28 cellular contexts compared by ENCODE assay signal in the genomic region with DNA sequence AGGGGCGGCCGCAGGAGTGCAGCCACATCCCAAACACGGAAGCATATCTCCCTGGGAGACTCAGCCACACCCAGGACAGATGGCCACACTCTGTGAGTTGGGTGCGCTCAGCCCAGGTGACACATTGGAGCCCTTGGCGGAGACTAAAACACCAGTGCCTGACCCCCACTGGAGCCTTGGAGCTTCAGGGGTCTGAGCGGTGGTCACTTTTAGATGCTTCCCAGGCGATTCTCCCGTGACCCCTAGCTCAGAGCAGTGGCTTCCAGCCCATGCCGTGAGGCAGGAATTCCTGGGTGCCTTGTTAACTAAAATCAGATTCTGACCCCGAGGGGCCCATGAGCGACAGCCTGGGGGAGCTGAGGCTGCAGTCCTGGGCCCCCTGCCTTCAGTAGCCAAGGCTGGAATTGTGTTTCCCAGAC. TPM values are rescaled to one million over a fixed set of nuclear protein-coding genes. Genes with fewer than 3 reads are reported as not detected.
DNase-seq lines count a peak whose midpoint lies in the region; ATAC-seq and TF ChIP-seq lines count a peak whose summit lies in the region.
"Had no signal": no experiment of that assay in that cellular context is flagged by ENCODE, and none has a peak within 500 bp of the region (broad histone marks: within the 10 kb centered on the region; RNA-seq: fewer than 3 reads in every experiment).

No MANE protein-coding gene starts in this region.

- no peak overlapping the region for H3K23ac ChIP-seq in H9 (ENCODE audit: insufficient read length, low read depth, low read length)

- TF ChIP-seq EP300 in neural cell (conservative IDR thresholded peaks at IDR 0.05; ENCODE audit: poor library complexity, severe bottlenecking), result no peak

- H3K4me1 Mint-ChIP-seq in H9, result peaks cover 7 to 8% of the 10 kb centered on the region in 2 experiments; a peak in 3 of 4 replicates
- H3K4me1 Mint-ChIP-seq in Calu3 (ENCODE audit: low read depth, unreplicated experiment), result peaks cover 28% of the 10 kb centered on the region
- H3K4me1 Mint-ChIP-seq in stimulated activated memory B cell treated with anti-CD40 and anti-IgM and Interleukin-4, amounts not matched to agents 10 μg/mL and 1 μg/mL and 100 μg/mL, for 72 hours, result no peaks in the 10 kb centered on the region
- H3K4me1 Mint-ChIP-seq: activated CD4-positive, alpha-beta T cell treated with anti-CD3 and anti-CD28 coated beads, Interleukin-2, amount 10 ng/mL, durations not matched to agents 24 days and 14 days; activated naive CD8-positive, alpha-beta T cell treated with anti-CD3 and anti-CD28 coated beads, Interleukin-2, amount 50 U/mL, for 24 hours had no signal

- CTCF ChIA-PET in Calu3 (lab: Charles Lee), result interaction anchor here (0.6 to 1.5 kb wide), 3 partner anchors 9 to 273 kb away, joined by 3 read pairs; no protein-coding TSS in a partner anchor

- H3K56ac ChIP-seq in H9 (ENCODE audit: insufficient read length, low read depth, low read length), result no peak overlapping the region

- H3K27ac ChIP-seq in H9 (ENCODE audit: insufficient read length, low read depth, low read length), result no peak overlapping the region
- peak overlapping the region; percentile 82 for H3K27ac ChIP-seq in colonic mucosa
- peak overlapping the region; percentile 68 for H3K27ac ChIP-seq in neural cell (ENCODE audit: low read length)
- H3K27ac ChIP-seq: C4-2B, VCaP had no signal

- H3K4me3 Mint-ChIP-seq in H9 (no peak overlapping the region), Calu3 (ENCODE audit: low read depth, unreplicated experiment) (no peak overlapping the region)
- no peak overlapping the region for H3K4me3 Mint-ChIP-seq in stimulated activated memory B cell treated with anti-CD40 and anti-IgM and Interleukin-4, amounts not matched to agents 10 μg/mL and 1 μg/mL and 100 μg/mL, for 72 hours
- H3K4me3 Mint-ChIP-seq: activated CD4-positive, alpha-beta T cell treated with anti-CD3 and anti-CD28 coated beads, Interleukin-2, amount 10 ng/mL, durations not matched to agents 24 days and 14 days; activated naive CD8-positive, alpha-beta T cell treated with anti-CD3 and anti-CD28 coated beads, Interleukin-2, amount 50 U/mL, for 24 hours; HFFc6; memory B cell had no signal

- no peaks in the 10 kb centered on the region for H3K79me2 ChIP-seq in H9 (ENCODE audit: insufficient read depth, low read length)
- no peaks in the 10 kb centered on the region for H3K79me2 ChIP-seq in neural cell (replicated peaks; ENCODE audit: insufficient read depth, low read length)

- no peak overlapping the region for H2AFZ ChIP-seq in H9 (ENCODE audit: low read length)
- no peak overlapping the region for H2AFZ ChIP-seq in neural cell (ENCODE audit: low read depth, low read length)

- WGBS in H9 (ENCODE audit: extremely low coverage, insufficient read length, low lambda C conversion rate), result no CpG with 5 or more reads among the region's 11 CpGs

- H3K36me3 ChIP-seq in colonic mucosa (no peaks in the 10 kb centered on the region), neural cell (ENCODE audit: insufficient read depth, low read length) (no peaks in the 10 kb centered on the region)

- DNase-seq in A172 (ENCODE audit: low spot score) (peak; percentile 26), H9 (no peak), colonic mucosa (peak; percentile 85), NCI-H1417 treated with DMSO at 0.1 percent for 48 hours (lab: John Stamatoyannopoulos, UW) (no peak), Calu3 (no peak)
- DNase-seq: activated CD4-positive, alpha-beta T cell treated with anti-CD3 and anti-CD28 coated beads, Interleukin-2, amount 10 ng/mL, durations not matched to agents 24 days and 14 days; activated gamma-delta T cell treated with Interleukin-2 at 50 U/mL for 16 hours; activated naive CD8-positive, alpha-beta T cell treated with anti-CD3 and anti-CD28 coated beads, Interleukin-2, amount 50 U/mL, for 24 hours; activated T-cell treated with anti-CD3 and anti-CD28 coated beads, Interleukin-2, amount 50 U/mL, for 1 hour; HFFc6; kidney glomerular epithelial cell; NCI-H1436; NCI-H2107; NCI-H446; NK-92 treated with Interleukin-12 subunit alpha and Interleukin-12 subunit beta, amount 100 ng/mL, for 24 hours; nucleus accumbens; PC-3; SIG-M5; stimulated activated CD4-positive, alpha-beta T cell treated with anti-CD3 and anti-CD28 coated beads, Interleukin-1b, Interleukin-23, amount 100 ng/mL, for 48 hours; SW 1271; T-helper 9 cell had no signal

- H2AK5ac ChIP-seq in H9 (ENCODE audit: insufficient read length, low read length), result no peak overlapping the region

- H2BK120ac ChIP-seq in H9 (ENCODE audit: low read depth, low read length, poor library complexity, severe bottlenecking), result no peak overlapping the region

- H3K4me1 ChIP-seq in H9 (ENCODE audit: insufficient read depth, low read length), result no peaks in the 10 kb centered on the region
- H3K4me1 ChIP-seq in colonic mucosa, result peaks cover 26% of the 10 kb centered on the region

- no peak overlapping the region for H4K91ac ChIP-seq in H9 (ENCODE audit: insufficient read length, low read depth, low read length)

- H4K8ac ChIP-seq in H9 (replicated peaks; ENCODE audit: insufficient read length, low read depth, low read length), result no peak overlapping the region

- H3K4ac ChIP-seq in H9 (ENCODE audit: low read depth, low read length), result no peak overlapping the region

- H3K27ac Mint-ChIP-seq in H9 (peak overlapping the region in 2 of 3 experiments; percentile 30 to 86; a peak in 4 of 7 replicates), Calu3 (ENCODE audit: unreplicated experiment) (no peak overlapping the region)
- H3K27ac Mint-ChIP-seq in stimulated activated memory B cell treated with anti-CD40 and anti-IgM and Interleukin-4, amounts not matched to agents 10 μg/mL and 1 μg/mL and 100 μg/mL, for 72 hours, result no peak overlapping the region
- H3K27ac Mint-ChIP-seq: activated CD4-positive, alpha-beta T cell treated with anti-CD3 and anti-CD28 coated beads, Interleukin-2, amount 10 ng/mL, durations not matched to agents 24 days and 14 days; activated naive CD8-positive, alpha-beta T cell treated with anti-CD3 and anti-CD28 coated beads, Interleukin-2, amount 50 U/mL, for 24 hours; HFFc6; memory B cell had no signal

- H2BK12ac ChIP-seq in H9 (ENCODE audit: insufficient read length, low read depth, low read length), result no peak overlapping the region

- H2BK20ac ChIP-seq in H9 (ENCODE audit: low read depth, low read length, poor library complexity, severe bottlenecking), result no peak overlapping the region

- no TSS peak for BruUV-seq in Calu3 (replicated peaks; lab: Mats Ljungman, UMichigan)

- H3K27me3 ChIP-seq in H9 (ENCODE audit: insufficient read depth, low read length), result no peaks in the 10 kb centered on the region
- H3K27me3 ChIP-seq in colonic mucosa, result no peaks in the 10 kb centered on the region
- H3K27me3 ChIP-seq in neural cell (ENCODE audit: insufficient read depth, low read depth, low read length), result no peaks in the 10 kb centered on the region

- no peak overlapping the region for H4K5ac ChIP-seq in H9 (ENCODE audit: insufficient read length, low read depth, low read length)

- H3F3A ChIP-seq in neural cell (ENCODE audit: insufficient read depth, low read length, poor library complexity, severe bottlenecking), result no peaks in the 10 kb centered on the region

- H3T11ph ChIP-seq in H9 (ENCODE audit: low read length), result no peak overlapping the region

- H3K23me2 ChIP-seq in H9 (ENCODE audit: insufficient read length, low read depth, low read length, poor library complexity, severe bottlenecking), result no peaks in the 10 kb centered on the region

- peaks cover 3 to 19% (median 9%) of the 10 kb centered on the region in 3 experiments for H3K36me3 Mint-ChIP-seq in H9 (ENCODE audit: insufficient read depth in 1 of 3, low read depth in 3 of 3)
- H3K36me3 Mint-ChIP-seq in Calu3 (ENCODE audit: insufficient read depth, unreplicated experiment), result peaks cover 25% of the 10 kb centered on the region
- H3K36me3 Mint-ChIP-seq in stimulated activated memory B cell treated with anti-CD40 and anti-IgM and Interleukin-4, amounts not matched to agents 10 μg/mL and 1 μg/mL and 100 μg/mL, for 72 hours, result peaks cover 19% of the 10 kb centered on the region

- H2BK5ac ChIP-seq in H9 (ENCODE audit: insufficient read length, low read length), result no peak overlapping the region

- intact Hi-C loops in colonic mucosa (cut with DNase I), result no loop called here
- intact Hi-C loops in Calu3 (cut with micrococcal nuclease; ENCODE audit: unreplicated experiment), result no loop called here

- H2BK15ac ChIP-seq in H9 (ENCODE audit: low read depth, low read length), result no peak overlapping the region

- no peak for TF ChIP-seq RAD21 in neural cell (conservative IDR thresholded peaks at IDR 0.05)

- H3K9me2 ChIP-seq in neural cell (ENCODE audit: insufficient read depth, low read length), result no peaks in the 10 kb centered on the region

- H3K79me1 ChIP-seq in H9 (ENCODE audit: insufficient read depth, low read depth, low read length, poor library complexity, severe bottlenecking), result no peaks in the 10 kb centered on the region

- ATAC-seq in stimulated activated memory B cell treated with anti-CD40 and anti-IgM and Interleukin-4, amounts not matched to agents 10 μg/mL and 1 μg/mL and 100 μg/mL, for 72 hours, result no peak
- no peak for ATAC-seq in GM21360 (IDR thresholded peaks at IDR 0.05; ENCODE audit: unreplicated experiment)
- ATAC-seq: activated naive CD8-positive, alpha-beta T cell treated with anti-CD3 and anti-CD28 coated beads, Interleukin-2, amount 50 U/mL, for 24 hours; PC-3 had no signal

- no peak overlapping the region for H3K4me3 ChIP-seq in colonic mucosa
- no peak overlapping the region for H3K4me3 ChIP-seq in neural cell (ENCODE audit: low read length)
- H3K4me3 ChIP-seq: skin epidermis had no signal

- no peaks in the 10 kb centered on the region for H3K9me3 Mint-ChIP-seq in H9
- no peaks in the 10 kb centered on the region for H3K9me3 Mint-ChIP-seq in Calu3 (ENCODE audit: low read depth, unreplicated experiment)
- H3K9me3 Mint-ChIP-seq in stimulated activated memory B cell treated with anti-CD40 and anti-IgM and Interleukin-4, amounts not matched to agents 10 μg/mL and 1 μg/mL and 100 μg/mL, for 72 hours, result no peaks in the 10 kb centered on the region
- H3K9me3 Mint-ChIP-seq: activated CD4-positive, alpha-beta T cell treated with anti-CD3 and anti-CD28 coated beads, Interleukin-2, amount 10 ng/mL, durations not matched to agents 24 days and 14 days; activated naive CD8-positive, alpha-beta T cell treated with anti-CD3 and anti-CD28 coated beads, Interleukin-2, amount 50 U/mL, for 24 hours; HFFc6; memory B cell had no signal

- no peak overlapping the region for H3K14ac ChIP-seq in H9 (ENCODE audit: insufficient read depth, low read length)

- H3K9ac ChIP-seq in H9 (ENCODE audit: extremely low read depth, insufficient read length, low read length) (no peak overlapping the region), colonic mucosa (ENCODE audit: low read depth in 2 of 2, low read length in 2 of 2) (peak overlapping the region in 1 of 2 donors; percentile 15), neural cell (ENCODE audit: low read length) (no peak overlapping the region)

- no peak for TF ChIP-seq CTCF in H9 (conservative IDR thresholded peaks at IDR 0.05)
- no peak for TF ChIP-seq CTCF in colonic mucosa (IDR thresholded peaks at IDR 0.05)
- TF ChIP-seq CTCF in neural cell (IDR thresholded peaks at IDR 0.05; ENCODE audit: poor library complexity, severe bottlenecking), result no peak
- TF ChIP-seq CTCF in Calu3 (IDR thresholded peaks at IDR 0.05; ENCODE audit: unreplicated experiment), result no peak

- no peak overlapping the region for H3K4me2 ChIP-seq in H9 (ENCODE audit: insufficient read depth, insufficient read length, low read length)
- H3K4me2 ChIP-seq in neural cell (ENCODE audit: low read length), result no peak overlapping the region

- no peaks in the 10 kb centered on the region for H4K20me1 ChIP-seq in H9 (ENCODE audit: control insufficient read depth, insufficient read depth, insufficient read length)
- H4K20me1 ChIP-seq in neural cell (ENCODE audit: insufficient read depth), result no peaks in the 10 kb centered on the region

- H3K27me3 Mint-ChIP-seq in H9 (ENCODE audit: low read depth) (no peaks in the 10 kb centered on the region; the same call in none of the 2 replicates), Calu3 (ENCODE audit: unreplicated experiment) (no peaks in the 10 kb centered on the region)
- peaks cover 9% of the 10 kb centered on the region for H3K27me3 Mint-ChIP-seq in stimulated activated memory B cell treated with anti-CD40 and anti-IgM and Interleukin-4, amounts not matched to agents 10 μg/mL and 1 μg/mL and 100 μg/mL, for 72 hours
- H3K27me3 Mint-ChIP-seq: activated CD4-positive, alpha-beta T cell treated with anti-CD3 and anti-CD28 coated beads, Interleukin-2, amount 10 ng/mL, durations not matched to agents 24 days and 14 days; activated naive CD8-positive, alpha-beta T cell treated with anti-CD3 and anti-CD28 coated beads, Interleukin-2, amount 50 U/mL, for 24 hours had no signal

- H3K9me3 ChIP-seq in H9 (ENCODE audit: control insufficient read depth, low read depth, low read length), result no peaks in the 10 kb centered on the region
- no peaks in the 10 kb centered on the region for H3K9me3 ChIP-seq in colonic mucosa
- no peaks in the 10 kb centered on the region for H3K9me3 ChIP-seq in neural cell (ENCODE audit: low read length)

- no peak overlapping the region for H3K18ac ChIP-seq in H9 (ENCODE audit: insufficient read length, low read depth, low read length)

RNA-seq across cellular contexts. Expression of gene PLXNA1, which starts 54.5 kb away (rescaled TPM):
- 51.3 and 55.1 TPM in 2 replicates for total RNA-seq in A172 (2014; rRNA removed; shearing (Covaris generic))
- total RNA-seq in H9 (2021), result 39.6 and 42.1 TPM in 2 replicates
- 10 to 100 TPM; 16.0 to 19.3 TPM for total RNA-seq in colonic mucosa
- 65.6 and 86.8 TPM in 2 replicates for polyA plus RNA-seq in neural cell
- polyA minus RNA-seq in neural cell, result 156 and 159 TPM in 2 replicates
- 81.1 and 84.3 TPM in 2 replicates for total RNA-seq in Calu3 (2022)

Comparison
In these comparisons a context has a peak if more than half of its experiments do, and no peak if none do; other contexts are left out.
1. DNase-seq: peak in A172 (single experiment) and colonic mucosa (single experiment); none in H9 (single experiment), NCI-H1417 treated with DMSO at 0.1 percent for 48 hours (single experiment) and Calu3 (single experiment).
2. H3K27ac Mint-ChIP-seq: peak in H9 (2 of 3); none in Calu3 (single experiment) and stimulated activated memory B cell treated with anti-CD40 and anti-IgM and Interleukin-4, amounts not matched to agents 10 μg/mL and 1 μg/mL and 100 μg/mL, for 72 hours (single experiment).